5 cellular contexts compared by ENCODE assay signal in the genomic region with DNA sequence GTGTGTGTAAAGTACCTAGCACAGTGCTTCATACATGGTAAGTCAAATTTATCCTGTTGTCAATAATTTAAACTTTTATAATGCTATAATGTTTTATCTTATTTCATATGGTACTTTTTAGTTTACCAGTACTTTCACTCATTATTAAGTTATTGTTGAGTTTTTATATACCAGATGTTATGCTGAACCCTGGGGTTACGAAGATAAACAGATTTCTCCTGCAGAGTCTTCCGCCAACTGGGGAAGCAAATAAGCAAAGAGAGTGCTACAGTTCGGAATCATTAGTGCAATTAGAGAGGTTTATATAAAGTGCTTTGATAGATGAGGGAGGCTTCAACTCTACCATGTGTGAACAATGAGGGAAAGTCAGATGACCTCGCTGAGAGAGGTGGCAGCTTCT.
"Had no signal": no experiment of that assay in that cellular context is flagged by ENCODE, and none has a peak within 500 bp of the region (broad histone marks: within the 10 kb centered on the region; RNA-seq: fewer than 3 reads in every experiment).

No MANE protein-coding gene starts in this region.

- H3K27me3 Mint-ChIP-seq: IgD-negative memory B cell had no signal

- H3K4me2 ChIP-seq: GM23338 had no signal

- H3K27ac Mint-ChIP-seq: GM23338, IgD-negative memory B cell had no signal

- DNase-seq: H9, HCEC 1CT had no signal

- H3K9me3 Mint-ChIP-seq: GM23338, H9, IgD-negative memory B cell had no signal

- H2AFZ ChIP-seq: GM23338 had no signal

- H3K27ac ChIP-seq: HL-60 had no signal

- H3K4me3 ChIP-seq: GM23338 had no signal

- H3K4me1 Mint-ChIP-seq: GM23338, IgD-negative memory B cell had no signal

- H3K4me3 Mint-ChIP-seq: GM23338, H9, IgD-negative memory B cell had no signal
